14 cellular contexts compared by ENCODE assay signal in the genomic region with DNA sequence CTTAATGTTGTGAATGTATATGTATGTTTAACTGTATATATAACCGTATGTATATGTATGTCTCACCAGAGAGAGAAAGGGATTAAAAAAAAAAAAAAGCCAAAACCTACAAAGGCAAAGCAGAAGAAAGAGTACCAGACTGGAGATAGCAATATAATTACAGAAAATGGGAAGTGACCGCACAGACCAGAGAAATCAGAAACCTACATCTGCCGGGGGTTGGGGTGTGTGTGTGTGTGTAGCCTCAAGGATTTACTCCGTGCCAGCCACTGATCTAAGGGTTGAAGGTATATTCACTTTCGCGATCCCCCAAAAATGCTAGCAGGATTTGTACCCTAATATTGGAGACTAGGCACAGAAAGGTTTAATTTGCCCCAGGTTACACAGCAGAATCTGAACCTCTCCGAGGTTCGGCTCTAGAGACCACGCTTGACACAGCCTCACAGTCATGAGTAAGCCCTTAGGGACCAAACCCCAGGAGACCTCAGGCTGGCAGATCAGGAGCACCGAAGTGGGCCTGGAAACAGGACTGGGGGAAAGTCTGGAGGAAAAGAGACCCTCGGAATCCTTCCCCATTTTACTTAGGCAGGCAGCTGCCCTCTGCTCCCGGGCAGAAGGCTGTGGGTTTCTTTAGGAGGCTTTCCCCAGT. TPM values are rescaled to one million over a fixed set of nuclear protein-coding genes. Genes with fewer than 3 reads are reported as not detected.
A peak's percentile ranks its signal among the peaks of the same experiment; 100 is the strongest.
DNase-seq lines count a peak whose midpoint lies in the region; ATAC-seq and TF ChIP-seq lines count a peak whose summit lies in the region.
"Had no signal": no experiment of that assay in that cellular context is flagged by ENCODE, and none has a peak within 500 bp of the region (broad histone marks: within the 10 kb centered on the region; RNA-seq: fewer than 3 reads in every experiment).

No MANE protein-coding gene starts in this region.

- H3K36me3 ChIP-seq in esophagus muscularis mucosa (no peaks in the 10 kb centered on the region), suprapubic skin (no peaks in the 10 kb centered on the region)
- H3K36me3 ChIP-seq: HAP-1 had no signal

- H3K27ac ChIP-seq in esophagus muscularis mucosa (replicated peaks in 1 of 4) = peak overlapping the region in 1 of 4 donors; percentile 37
- no peak overlapping the region for H3K27ac ChIP-seq in suprapubic skin
- no peak overlapping the region for H3K27ac ChIP-seq in dorsolateral prefrontal cortex

- POLR2A ChIA-PET in naive thymus-derived CD8-positive, alpha-beta T cell (lab: Charles Lee) = no interaction called here

- no peaks in the 10 kb centered on the region for H3K27me3 Mint-ChIP-seq in activated T-cell treated with anti-CD3 and anti-CD28 coated beads, Interleukin-2, amount 50 U/mL, for 24 hours
- H3K27me3 Mint-ChIP-seq in naive thymus-derived CD8-positive, alpha-beta T cell = no peaks in the 10 kb centered on the region

- H3K27me3 ChIP-seq in esophagus muscularis mucosa = no peaks in the 10 kb centered on the region
- H3K27me3 ChIP-seq in suprapubic skin = no peaks in the 10 kb centered on the region
- no peaks in the 10 kb centered on the region for H3K27me3 ChIP-seq in dorsolateral prefrontal cortex

- 83% methylated on average over 12 of the region's 12 CpGs for WGBS in esophagus muscularis mucosa
- 82% methylated on average over 12 of the region's 12 CpGs for WGBS in suprapubic skin

- H3K36me3 Mint-ChIP-seq in activated T-cell treated with anti-CD3 and anti-CD28 coated beads, Interleukin-2, amount 50 U/mL, for 24 hours (ENCODE audit: low read depth) = no peaks in the 10 kb centered on the region
- no peaks in the 10 kb centered on the region for H3K36me3 Mint-ChIP-seq in naive thymus-derived CD8-positive, alpha-beta T cell

- intact Hi-C loops in esophagus muscularis mucosa (cut with DNase I) (no loop called here), dorsolateral prefrontal cortex (cut with DNase I) (no loop called here)

- peaks cover 0 to 6% (median 0%) of the 10 kb centered on the region in 4 donors for H3K4me1 ChIP-seq in esophagus muscularis mucosa
- peaks cover 6% of the 10 kb centered on the region for H3K4me1 ChIP-seq in suprapubic skin
- H3K4me1 ChIP-seq: HAP-1 had no signal

- no peak overlapping the region for H3K4me3 Mint-ChIP-seq in activated T-cell treated with anti-CD3 and anti-CD28 coated beads, Interleukin-2, amount 50 U/mL, for 24 hours
- peak overlapping the region in 1 of 10 donors; percentile 51 for H3K4me3 Mint-ChIP-seq in naive thymus-derived CD8-positive, alpha-beta T cell

- H3K9me3 ChIP-seq in esophagus muscularis mucosa = no peaks in the 10 kb centered on the region
- H3K9me3 ChIP-seq in suprapubic skin = no peaks in the 10 kb centered on the region
- H3K9me3 ChIP-seq: HAP-1 had no signal

- H3K9me3 Mint-ChIP-seq in activated T-cell treated with anti-CD3 and anti-CD28 coated beads, Interleukin-2, amount 50 U/mL, for 24 hours = no peaks in the 10 kb centered on the region
- no peaks in the 10 kb centered on the region for H3K9me3 Mint-ChIP-seq in naive thymus-derived CD8-positive, alpha-beta T cell

- no peak for ATAC-seq in naive thymus-derived CD8-positive, alpha-beta T cell

- peaks cover 11% of the 10 kb centered on the region for H3K4me1 Mint-ChIP-seq in activated T-cell treated with anti-CD3 and anti-CD28 coated beads, Interleukin-2, amount 50 U/mL, for 24 hours (ENCODE audit: low read depth)
- H3K4me1 Mint-ChIP-seq in naive thymus-derived CD8-positive, alpha-beta T cell = peaks cover 6 to 55% (median 14%) of the 10 kb centered on the region in 4 donors

- no peak for DNase-seq in activated T-cell treated with anti-CD3 and anti-CD28 coated beads, Interleukin-2, amount 50 U/mL, for 24 hours
- DNase-seq in activated T-cell treated with anti-CD3 and anti-CD28 coated beads, Interleukin-2, amount 50 U/mL, for 48 hours = no peak
- DNase-seq in MV-4-11 (lab: John Stamatoyannopoulos, UW) = peak; percentile 88
- no peak for DNase-seq in esophagus muscularis mucosa (ENCODE audit: extremely low spot score)
- no peak for DNase-seq in suprapubic skin (ENCODE audit: low spot score in 2 of 2)
- DNase-seq in stimulated activated CD4-positive, alpha-beta T cell treated with anti-CD3 and anti-CD28 coated beads, Interleukin-4, amount 100 ng/mL, for 4 hours = no peak
- no peak for DNase-seq in naive thymus-derived CD8-positive, alpha-beta T cell
- no peak for DNase-seq in dorsolateral prefrontal cortex
- DNase-seq: dermis blood vessel endothelial cell, foreskin melanocyte, NCI-H526, SW 1271 had no signal

- peak overlapping the region in 3 of 4 donors; percentile 14 to 22 (median 16) for H3K4me3 ChIP-seq in esophagus muscularis mucosa
- H3K4me3 ChIP-seq in suprapubic skin = peak overlapping the region; percentile 23
- H3K4me3 ChIP-seq in dorsolateral prefrontal cortex = peak overlapping the region in 10 of 59 donors; percentile 6 to 34 (median 17)
- H3K4me3 ChIP-seq: HAP-1 had no signal

- TF ChIP-seq CTCF in esophagus muscularis mucosa (IDR thresholded peaks at IDR 0.05) (no peak), suprapubic skin (IDR thresholded peaks at IDR 0.05) (no peak), dorsolateral prefrontal cortex (IDR thresholded peaks at IDR 0.05 in 54 of 56, conservative IDR thresholded peaks at IDR 0.05 in 2 of 56; ENCODE audit: low read depth in 1 of 56, partially characterized antibody in 56 of 56) (no peak)

- TF ChIP-seq POLR2A in esophagus muscularis mucosa (IDR thresholded peaks at IDR 0.05; ENCODE audit: low read depth) (no peak), suprapubic skin (IDR thresholded peaks at IDR 0.05) (no peak)

- peak overlapping the region; percentile 31 for H3K27ac Mint-ChIP-seq in activated T-cell treated with anti-CD3 and anti-CD28 coated beads, Interleukin-2, amount 50 U/mL, for 24 hours
- H3K27ac Mint-ChIP-seq in naive thymus-derived CD8-positive, alpha-beta T cell = peak overlapping the region in 5 of 10 donors; percentile 19 to 69 (median 39)

- no peak for TF ChIP-seq EP300 in esophagus muscularis mucosa (IDR thresholded peaks at IDR 0.05)
- no peak for TF ChIP-seq EP300 in suprapubic skin (IDR thresholded peaks at IDR 0.05)

RNA-seq across cellular contexts. Expression of a gene that starts 14.8 kb away (rescaled TPM):
- total RNA-seq in esophagus muscularis mucosa (under 1 TPM; 0.13 to 0.83 (median 0.35) TPM), suprapubic skin (under 1 TPM; 0.16 to 0.55 (median 0.28) TPM), dorsolateral prefrontal cortex (1 to 10 TPM in 4 of 120 experiments, under 1 TPM in 110, not detected in 6; 0.12 to 1.6 (median 0.38) TPM)
- 1 to 10 TPM; 1.7 TPM for total RNA-seq in naive thymus-derived CD8-positive, alpha-beta T cell
- polyA plus RNA-seq in naive thymus-derived CD8-positive, alpha-beta T cell = under 1 TPM; 0.15 to 0.68 (median 0.16) TPM
- total RNA-seq: kidney epithelial cell had no signal

RNA-seq across cellular contexts. Expression of a gene that starts 48.2 kb away (rescaled TPM):
- total RNA-seq in esophagus muscularis mucosa (10 to 100 TPM; 17.0 to 56.4 (median 45.9) TPM), suprapubic skin (100 to 1,000 TPM in 2 of 4 donors, 10 to 100 TPM in 2; 38.2 to 130 (median 87.0) TPM), dorsolateral prefrontal cortex (10 to 100 TPM in 114 of 120 experiments, 1 to 10 TPM in 6; 7.7 to 28.0 (median 16.7) TPM)
- 10 to 100 TPM; 27.0 to 31.2 TPM for total RNA-seq in naive thymus-derived CD8-positive, alpha-beta T cell
- 10 to 100 TPM; 57.0 to 76.5 (median 63.3) TPM for polyA plus RNA-seq in naive thymus-derived CD8-positive, alpha-beta T cell

RNA-seq across cellular contexts. Expression of a gene that starts 57.8 kb away (rescaled TPM):
- total RNA-seq in esophagus muscularis mucosa (10 to 100 TPM; 11.1 to 14.7 (median 12.3) TPM), suprapubic skin (10 to 100 TPM in 2 of 4 donors, 1 to 10 TPM in 2; 8.2 to 11.1 (median 10.2) TPM), dorsolateral prefrontal cortex (10 to 100 TPM; 22.3 to 65.9 (median 35.9) TPM)
- 10 to 100 TPM; 23.4 to 27.0 TPM for total RNA-seq in naive thymus-derived CD8-positive, alpha-beta T cell
- polyA plus RNA-seq in naive thymus-derived CD8-positive, alpha-beta T cell = 1 to 10 TPM; 6.7 to 8.4 (median 7.9) TPM
